Comparison of ENCODE assay signal across 8 cellular contexts in the genomic region with DNA sequence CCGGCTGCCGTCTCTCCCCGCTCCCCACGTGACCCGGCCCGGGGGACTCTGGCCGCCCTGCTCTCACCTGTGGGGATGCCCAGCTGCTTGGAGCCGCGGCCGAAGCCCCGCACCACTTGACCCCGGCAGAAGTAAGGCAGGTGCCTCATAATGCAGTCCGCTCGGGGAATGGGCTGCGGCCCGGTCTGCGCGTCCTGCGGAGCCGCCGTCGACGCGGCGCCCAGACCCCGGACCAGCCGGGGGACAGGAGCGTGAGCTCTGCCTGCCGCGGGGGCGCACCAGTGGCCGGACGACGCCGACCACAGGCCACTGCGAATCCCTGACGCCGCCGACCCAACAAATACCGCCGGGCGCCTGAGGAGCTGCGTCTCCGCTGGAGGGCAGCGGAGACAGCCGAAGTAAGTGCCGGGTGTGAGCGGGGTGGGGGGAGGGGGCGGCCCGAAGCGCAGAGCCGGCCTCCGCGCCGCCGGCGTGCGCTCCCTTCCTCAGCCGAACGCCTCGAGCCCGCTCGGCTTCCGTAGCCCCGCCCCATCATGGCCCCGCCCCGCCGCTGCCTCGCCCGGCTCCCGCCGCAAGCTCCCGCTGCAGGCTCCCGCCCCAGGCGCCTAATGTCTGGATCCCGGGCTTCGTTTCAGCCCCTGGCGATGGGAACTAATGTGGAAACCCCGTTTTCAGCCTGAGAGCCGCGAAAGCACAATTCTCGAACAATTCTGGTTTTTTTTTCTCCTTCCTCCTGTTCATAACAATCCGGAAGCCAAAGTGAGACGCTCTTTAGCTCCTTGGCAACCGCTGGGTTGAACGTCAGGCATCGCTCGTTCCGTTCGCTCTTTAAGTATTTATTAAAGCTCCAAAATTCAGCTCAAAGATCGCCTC. TPM values are rescaled to one million over a fixed set of nuclear protein-coding genes. Genes with fewer than 3 reads are reported as not detected.
A peak's percentile ranks its signal among the peaks of the same experiment; 100 is the strongest.
DNase-seq lines count a peak whose midpoint lies in the region; TF ChIP-seq lines count a peak whose summit lies in the region.

Gene RFK, minus strand, starts transcription at position 404 of the 873 bp plus-strand sequence. Its CDS starts 255 bp downstream, at position 149.

- no peaks in the 10 kb centered on the region for H3K79me2 ChIP-seq in H9 (ENCODE audit: insufficient read depth, low read length)

- H3K9me3 ChIP-seq in H9 (ENCODE audit: control insufficient read depth, low read depth, low read length) (no peaks in the 10 kb centered on the region), SJSA1 (replicated peaks) (no peaks in the 10 kb centered on the region; the same call in 1 of the 2 replicates)

- H4K8ac ChIP-seq in H9 (replicated peaks; ENCODE audit: insufficient read length, low read depth, low read length) = no peak within 1 kb of the TSS

- no peak within 1 kb of the TSS for H2BK20ac ChIP-seq in H9 (ENCODE audit: low read depth, low read length, poor library complexity, severe bottlenecking)

- no peaks in the 10 kb centered on the region for H3K23me2 ChIP-seq in H9 (ENCODE audit: insufficient read length, low read depth, low read length, poor library complexity, severe bottlenecking)

- peaks cover 3 to 7% of the 10 kb centered on the region in 2 experiments; a peak in 3 of 4 replicates for H3K4me1 Mint-ChIP-seq in H9
- peaks cover 35% of the 10 kb centered on the region for H3K4me1 Mint-ChIP-seq in activated naive CD4-positive, alpha-beta T cell treated with anti-CD3 and anti-CD28 coated beads, Interleukin-2, amount 10 ng/mL, durations not matched to agents 7 days and 5 days

- WGBS in H9 (ENCODE audit: extremely low coverage, insufficient read length, low lambda C conversion rate) = no CpG with 5 or more reads among the region's 91 CpGs

- H3K14ac ChIP-seq in H9 (ENCODE audit: insufficient read depth, low read length) = peak within 1 kb of the TSS; percentile 61

- H3T11ph ChIP-seq in H9 (ENCODE audit: low read length) = no peak within 1 kb of the TSS

- H3K4ac ChIP-seq in H9 (ENCODE audit: low read depth, low read length) = no peak within 1 kb of the TSS

- H3K27me3 ChIP-seq in H9 (ENCODE audit: insufficient read depth, low read length) (no peaks in the 10 kb centered on the region), SJSA1 (replicated peaks) (no peaks in the 10 kb centered on the region)

- no peak within 1 kb of the TSS for H3K23ac ChIP-seq in H9 (ENCODE audit: insufficient read length, low read depth, low read length)

- H4K5ac ChIP-seq in H9 (ENCODE audit: insufficient read length, low read depth, low read length) = no peak within 1 kb of the TSS

- peak within 1 kb of the TSS; percentile 86 for H3K4me3 ChIP-seq in SJSA1

- no peaks in the 10 kb centered on the region for H3K79me1 ChIP-seq in H9 (ENCODE audit: insufficient read depth, low read depth, low read length, poor library complexity, severe bottlenecking)

- H3K36me3 ChIP-seq in SJSA1 = peaks cover 28% of the 10 kb centered on the region

- H3K27ac ChIP-seq in H9 (ENCODE audit: insufficient read length, low read depth, low read length) (no peak within 1 kb of the TSS), SJSA1 (peak within 1 kb of the TSS; percentile 92), temporal lobe (ENCODE audit: low read depth, low read length) (peak within 1 kb of the TSS; percentile 90)

- H2AFZ ChIP-seq in H9 (ENCODE audit: low read length) = peak within 1 kb of the TSS; percentile 32

- peak within 1 kb of the TSS; percentile 79 to 86 for H3K4me3 Mint-ChIP-seq in H9
- peak within 1 kb of the TSS; percentile 83 for H3K4me3 Mint-ChIP-seq in activated naive CD4-positive, alpha-beta T cell treated with anti-CD3 and anti-CD28 coated beads, Interleukin-2, amount 10 ng/mL, durations not matched to agents 7 days and 5 days

- H3K18ac ChIP-seq in H9 (ENCODE audit: insufficient read length, low read depth, low read length) = peak within 1 kb of the TSS; percentile 46

- peaks cover 7 to 20% (median 19%) of the 10 kb centered on the region in 3 experiments for H3K36me3 Mint-ChIP-seq in H9 (ENCODE audit: insufficient read depth in 1 of 3, low read depth in 3 of 3)
- peaks cover 17% of the 10 kb centered on the region for H3K36me3 Mint-ChIP-seq in activated naive CD4-positive, alpha-beta T cell treated with anti-CD3 and anti-CD28 coated beads, Interleukin-2, amount 10 ng/mL, durations not matched to agents 7 days and 5 days

- no peak within 1 kb of the TSS for H2AK5ac ChIP-seq in H9 (ENCODE audit: insufficient read length, low read length)

- H4K91ac ChIP-seq in H9 (ENCODE audit: insufficient read length, low read depth, low read length) = no peak within 1 kb of the TSS

- TF ChIP-seq CTCF in H9 (conservative IDR thresholded peaks at IDR 0.05) = peak; percentile 50

- no peaks in the 10 kb centered on the region for H4K20me1 ChIP-seq in H9 (ENCODE audit: control insufficient read depth, insufficient read depth, insufficient read length)

- CTCF ChIA-PET in activated naive CD4-positive, alpha-beta T cell treated with anti-CD3 and anti-CD28 coated beads, Interleukin-2, amount 10 ng/mL, durations not matched to agents 7 days and 5 days (lab: Charles Lee) = interaction anchor here (0.6 to 2.6 kb wide), 16 partner anchors 11 to 1224 kb away, joined by 3 to 14 read pairs (median 4); partner anchors contain the start of gene GCNT1

- peaks cover 1% of the 10 kb centered on the region; the same call in 1 of the 2 replicates for H3K27me3 Mint-ChIP-seq in H9 (ENCODE audit: low read depth)
- no peaks in the 10 kb centered on the region for H3K27me3 Mint-ChIP-seq in activated naive CD4-positive, alpha-beta T cell treated with anti-CD3 and anti-CD28 coated beads, Interleukin-2, amount 10 ng/mL, durations not matched to agents 7 days and 5 days

- no peak within 1 kb of the TSS for H3K56ac ChIP-seq in H9 (ENCODE audit: insufficient read length, low read depth, low read length)

- peak; percentile 98 for DNase-seq in GM03348 (ENCODE audit: low spot score)
- peak; percentile 95 for DNase-seq in H9
- DNase-seq in M059J (ENCODE audit: low read depth) = peak; percentile 90
- DNase-seq in SJSA1 (ENCODE audit: low read depth in 1 of 2, low spot score in 2 of 2) = peak; percentile 92
- peak; percentile 95 for DNase-seq in activated naive CD4-positive, alpha-beta T cell treated with anti-CD3 and anti-CD28 coated beads, Interleukin-2, amount 10 ng/mL, durations not matched to agents 7 days and 5 days
- DNase-seq in germinal center (ENCODE audit: low spot score) = peak; percentile 91
- DNase-seq in occipital lobe (lab: John Stamatoyannopoulos, UW) = peak; percentile 91

- no peak within 1 kb of the TSS for H2BK120ac ChIP-seq in H9 (ENCODE audit: low read depth, low read length, poor library complexity, severe bottlenecking)

- peak within 1 kb of the TSS; percentile 76 for H3K9ac ChIP-seq in H9 (ENCODE audit: extremely low read depth, insufficient read length, low read length)

- no peak within 1 kb of the TSS for H2BK15ac ChIP-seq in H9 (ENCODE audit: low read depth, low read length)

- peak within 1 kb of the TSS; percentile 5 to 98 (median 95) for H3K27ac Mint-ChIP-seq in H9
- peak within 1 kb of the TSS; percentile 98 for H3K27ac Mint-ChIP-seq in activated naive CD4-positive, alpha-beta T cell treated with anti-CD3 and anti-CD28 coated beads, Interleukin-2, amount 10 ng/mL, durations not matched to agents 7 days and 5 days

- H3K4me1 ChIP-seq in H9 (ENCODE audit: insufficient read depth, low read length) (no peaks in the 10 kb centered on the region), SJSA1 (replicated peaks) (peaks cover 21% of the 10 kb centered on the region)

- peak within 1 kb of the TSS; percentile 73 for H3K4me2 ChIP-seq in H9 (ENCODE audit: insufficient read depth, insufficient read length, low read length)

- H2BK12ac ChIP-seq in H9 (ENCODE audit: insufficient read length, low read depth, low read length) = no peak within 1 kb of the TSS

- H3K9me3 Mint-ChIP-seq in H9 = no peaks in the 10 kb centered on the region; a peak in 2 of 5 replicates
- peaks cover 2% of the 10 kb centered on the region for H3K9me3 Mint-ChIP-seq in activated naive CD4-positive, alpha-beta T cell treated with anti-CD3 and anti-CD28 coated beads, Interleukin-2, amount 10 ng/mL, durations not matched to agents 7 days and 5 days

- H2BK5ac ChIP-seq in H9 (ENCODE audit: insufficient read length, low read length) = no peak within 1 kb of the TSS

RNA-seq across cellular contexts. Expression of gene RFK, which starts in this region (rescaled TPM):
- total RNA-seq in H9 (2021) (12.0 TPM in 2 replicates), occipital lobe (76.0 TPM), temporal lobe (56.8 TPM)
- total RNA-seq in M059J (2014; rRNA removed; shearing (Covaris generic)) = 37.6 and 42.7 TPM in 2 replicates
- total RNA-seq in SJSA1 (2014; rRNA removed; shearing (Covaris generic)) = 39.2 and 57.6 TPM in 2 replicates
